In the genomic region with DNA sequence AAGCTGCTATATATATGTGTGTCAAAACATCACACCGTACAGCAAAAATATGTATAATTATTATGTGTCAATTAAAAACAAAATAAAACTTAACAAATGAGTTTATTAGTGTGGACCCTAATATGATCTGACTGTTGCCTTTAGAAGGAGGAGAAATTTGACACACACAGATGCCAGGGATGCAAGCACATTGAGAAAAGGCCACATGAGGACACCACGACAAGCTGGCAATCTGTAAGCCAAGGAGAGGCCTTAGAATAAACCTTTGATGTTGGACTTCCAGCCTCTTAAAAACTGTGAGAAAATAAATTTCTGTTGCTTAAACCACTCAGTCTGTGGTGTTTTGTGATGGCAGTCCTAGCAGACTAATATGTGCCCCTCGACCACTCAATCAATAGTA, we compare ENCODE assay signal across 9 cellular contexts.
"Had no signal": no experiment of that assay in that cellular context is flagged by ENCODE, and none has a peak within 500 bp of the region (broad histone marks: within the 10 kb centered on the region; RNA-seq: fewer than 3 reads in every experiment).

No MANE protein-coding gene starts in this region.

- H3K4me1 ChIP-seq: HAP-1 had no signal

- H3K9me3 ChIP-seq: HAP-1 had no signal

- ATAC-seq: GM23338, HCT116 had no signal

- H2AFZ ChIP-seq: GM23248, GM23338 had no signal

- DNase-seq: GM23248, GOT3, H7, H9, HCEC 1CT, HFFc6 had no signal

- H3K4me3 ChIP-seq: GM23248, GM23338, HAP-1 had no signal

- H3K4me2 ChIP-seq: GM23338 had no signal

- H3K9ac ChIP-seq: GM23248 had no signal

- H3K27ac ChIP-seq: GM23248 had no signal

- H3K36me3 ChIP-seq: HAP-1 had no signal
